ENCODE assay signal across 1 cellular context in the genomic region with DNA sequence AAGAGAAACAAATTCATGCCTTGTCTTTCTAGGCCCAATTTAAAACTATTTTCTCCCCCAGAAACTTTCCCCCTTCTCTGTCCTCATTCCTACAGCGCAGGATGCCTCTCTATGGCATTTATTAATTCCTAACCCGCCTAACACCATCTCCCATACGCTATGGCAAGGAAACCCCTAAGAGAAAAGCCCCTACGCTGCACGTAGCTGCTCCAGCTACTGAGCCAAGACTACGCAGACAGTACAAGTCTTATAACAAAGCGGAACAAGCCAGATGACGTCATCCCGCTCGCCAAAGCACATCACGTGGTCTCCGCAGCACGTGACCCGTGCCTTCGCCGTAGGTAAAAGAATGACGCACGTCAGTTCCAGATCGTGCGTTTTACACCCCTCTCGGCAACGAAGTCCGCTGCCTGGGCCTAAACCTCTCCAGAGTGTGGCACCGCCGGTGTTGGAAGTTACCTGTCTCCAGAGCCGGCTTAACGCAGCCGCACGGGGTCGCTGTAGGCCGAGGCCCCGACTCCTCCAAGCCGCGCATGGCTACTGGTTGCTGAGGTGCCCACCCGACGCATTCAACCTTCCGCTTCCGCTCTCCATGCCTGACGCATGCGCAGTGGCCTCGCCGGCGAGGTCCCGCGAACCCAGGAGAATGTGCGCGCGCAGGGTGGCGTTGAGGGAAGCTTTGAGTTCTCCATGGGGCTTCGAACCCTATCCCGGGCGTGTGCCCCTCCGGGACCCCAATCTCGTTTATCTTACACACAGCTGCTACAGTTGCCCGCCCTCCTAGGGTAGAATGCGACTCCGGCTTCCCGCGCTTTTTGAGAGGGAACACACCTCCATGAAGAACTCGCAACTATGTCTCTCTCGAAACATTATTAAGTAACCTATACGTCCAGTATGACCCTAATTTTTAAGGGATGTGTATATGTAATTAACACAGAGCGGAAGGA.
A peak's percentile ranks its signal among the peaks of the same experiment; 100 is the strongest.
TF ChIP-seq lines count a peak whose summit lies in the region.

Gene TRMO, minus strand, starts transcription at position 542 of the 947 bp plus-strand sequence. Its CDS starts 7 bp downstream, at position 535.

TF ChIP-seq in HepG2, 621 proteins besides CTCF, POLR2A, EP300 and RAD21 (continued from another document and continues in another):
- TF ChIP-seq, protein P1, sequence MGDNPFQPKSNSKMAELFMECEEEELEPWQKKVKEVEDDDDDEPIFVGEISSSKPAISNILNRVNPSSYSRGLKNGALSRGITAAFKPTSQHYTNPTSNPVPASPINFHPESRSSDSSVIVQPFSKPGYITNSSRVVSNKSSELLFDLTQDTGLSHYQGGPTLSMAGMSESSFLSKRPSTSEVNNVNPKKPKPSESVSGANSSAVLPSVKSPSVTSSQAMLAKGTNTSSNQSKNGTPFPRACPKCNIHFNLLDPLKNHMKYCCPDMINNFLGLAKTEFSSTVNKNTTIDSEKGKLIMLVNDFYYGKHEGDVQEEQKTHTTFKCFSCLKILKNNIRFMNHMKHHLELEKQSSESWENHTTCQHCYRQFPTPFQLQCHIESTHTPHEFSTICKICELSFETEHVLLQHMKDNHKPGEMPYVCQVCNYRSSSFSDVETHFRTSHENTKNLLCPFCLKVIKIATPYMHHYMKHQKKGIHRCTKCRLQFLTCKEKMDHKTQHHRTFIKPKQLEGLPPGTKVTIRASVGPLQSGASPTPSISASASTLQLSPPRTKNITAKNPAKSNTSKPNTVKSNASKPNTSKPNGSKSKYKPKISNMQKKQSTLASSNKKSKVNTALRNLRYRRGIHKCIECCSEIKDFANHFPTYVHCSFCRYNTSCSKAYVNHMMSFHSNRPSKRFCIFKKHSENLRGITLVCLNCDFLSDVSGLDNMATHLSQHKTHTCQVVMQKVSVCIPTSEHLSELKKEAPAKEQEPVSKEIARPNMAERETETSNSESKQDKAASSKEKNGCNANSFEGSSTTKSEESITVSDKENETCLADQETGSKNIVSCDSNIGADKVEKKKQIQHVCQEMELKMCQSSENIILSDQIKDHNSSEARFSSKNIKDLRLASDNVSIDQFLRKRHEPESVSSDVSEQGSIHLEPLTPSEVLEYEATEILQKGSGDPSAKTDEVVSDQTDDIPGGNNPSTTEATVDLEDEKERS (CRISPR knock-in tag; IDR thresholded peaks at IDR 0.05), result no peak
- TF ChIP-seq ETV5 (CRISPR knock-in tag; IDR thresholded peaks at IDR 0.05; ENCODE audit: borderline replicate concordance) (no peak; the same call in none of the 2 replicates), GZF1 (CRISPR knock-in tag; IDR thresholded peaks at IDR 0.05) (peak; percentile 41; the same call in 1 of the 2 replicates), HOXA3 (CRISPR knock-in tag; IDR thresholded peaks at IDR 0.05) (peak; percentile 99), RFXAP (CRISPR knock-in tag; IDR thresholded peaks at IDR 0.05; ENCODE audit: borderline replicate concordance) (peak; percentile 91), IKZF1 (IDR thresholded peaks at IDR 0.05) (no peak), MTA1 (CRISPR knock-in tag; IDR thresholded peaks at IDR 0.05; ENCODE audit: borderline replicate concordance) (peak; percentile 69; the same call in 1 of the 2 replicates), RARA (CRISPR knock-in tag; IDR thresholded peaks at IDR 0.05) (peak; percentile 59), MYPOP (CRISPR knock-in tag; IDR thresholded peaks at IDR 0.05) (peak; percentile 72), NCOA5 (CRISPR knock-in tag; IDR thresholded peaks at IDR 0.05) (no peak), AGO1 (IDR thresholded peaks at IDR 0.05; ENCODE audit: low read depth, low read length, poor library complexity, severe bottlenecking) (no peak), SRSF9 (IDR thresholded peaks at IDR 0.05; ENCODE audit: borderline replicate concordance, insufficient read depth, low read depth, low read length, poor library complexity, severe bottlenecking) (no peak), MBNL3 (CRISPR knock-in tag; conservative IDR thresholded peaks at IDR 0.05) (no peak), ADNP (CRISPR knock-in tag; IDR thresholded peaks at IDR 0.05) (no peak), ZNF101 (CRISPR knock-in tag; IDR thresholded peaks at IDR 0.05; ENCODE audit: borderline replicate concordance, low read depth) (no peak), ZNF12 (CRISPR knock-in tag; IDR thresholded peaks at IDR 0.05) (peak; percentile 83), GATAD2A (CRISPR knock-in tag; IDR thresholded peaks at IDR 0.05) (peak; percentile 69), ZNF205 (CRISPR knock-in tag; IDR thresholded peaks at IDR 0.05) (peak; percentile 69; the same call in 1 of the 2 replicates), ZFP41 (CRISPR knock-in tag; IDR thresholded peaks at IDR 0.05; ENCODE audit: borderline replicate concordance) (no peak), ZBTB2 (CRISPR knock-in tag; IDR thresholded peaks at IDR 0.05; ENCODE audit: low read depth) (no peak; the same call in none of the 2 replicates), ATAD3A (CRISPR knock-in tag; IDR thresholded peaks at IDR 0.05) (0 out of 2 replicates have a peak, but pooled peaks have one; percentile 47), MXI1 (IDR thresholded peaks at IDR 0.05; ENCODE audit: borderline replicate concordance, low read depth, low read length) (0 out of 3 replicates have a peak, but pooled peaks have one; percentile 51), ZNF383 (CRISPR knock-in tag; IDR thresholded peaks at IDR 0.05; ENCODE audit: borderline replicate concordance) (peak; percentile 83), TFDP2 (CRISPR knock-in tag; IDR thresholded peaks at IDR 0.05) (peak; percentile 75), FOXJ3 (CRISPR knock-in tag; IDR thresholded peaks at IDR 0.05; ENCODE audit: borderline replicate concordance) (peak; percentile 55; the same call in 1 of the 2 replicates), ZNF160 (CRISPR knock-in tag; IDR thresholded peaks at IDR 0.05) (peak; percentile 91), ZNF276 (CRISPR knock-in tag; IDR thresholded peaks at IDR 0.05; ENCODE audit: low read depth) (peak; percentile 83; the same call in 1 of the 2 replicates), FOXM1 (CRISPR knock-in tag; IDR thresholded peaks at IDR 0.05) (no peak; the same call in 1 of the 2 replicates), TARDBP (CRISPR knock-in tag; IDR thresholded peaks at IDR 0.05) (peak; percentile 96)
- TF ChIP-seq, protein P2, sequence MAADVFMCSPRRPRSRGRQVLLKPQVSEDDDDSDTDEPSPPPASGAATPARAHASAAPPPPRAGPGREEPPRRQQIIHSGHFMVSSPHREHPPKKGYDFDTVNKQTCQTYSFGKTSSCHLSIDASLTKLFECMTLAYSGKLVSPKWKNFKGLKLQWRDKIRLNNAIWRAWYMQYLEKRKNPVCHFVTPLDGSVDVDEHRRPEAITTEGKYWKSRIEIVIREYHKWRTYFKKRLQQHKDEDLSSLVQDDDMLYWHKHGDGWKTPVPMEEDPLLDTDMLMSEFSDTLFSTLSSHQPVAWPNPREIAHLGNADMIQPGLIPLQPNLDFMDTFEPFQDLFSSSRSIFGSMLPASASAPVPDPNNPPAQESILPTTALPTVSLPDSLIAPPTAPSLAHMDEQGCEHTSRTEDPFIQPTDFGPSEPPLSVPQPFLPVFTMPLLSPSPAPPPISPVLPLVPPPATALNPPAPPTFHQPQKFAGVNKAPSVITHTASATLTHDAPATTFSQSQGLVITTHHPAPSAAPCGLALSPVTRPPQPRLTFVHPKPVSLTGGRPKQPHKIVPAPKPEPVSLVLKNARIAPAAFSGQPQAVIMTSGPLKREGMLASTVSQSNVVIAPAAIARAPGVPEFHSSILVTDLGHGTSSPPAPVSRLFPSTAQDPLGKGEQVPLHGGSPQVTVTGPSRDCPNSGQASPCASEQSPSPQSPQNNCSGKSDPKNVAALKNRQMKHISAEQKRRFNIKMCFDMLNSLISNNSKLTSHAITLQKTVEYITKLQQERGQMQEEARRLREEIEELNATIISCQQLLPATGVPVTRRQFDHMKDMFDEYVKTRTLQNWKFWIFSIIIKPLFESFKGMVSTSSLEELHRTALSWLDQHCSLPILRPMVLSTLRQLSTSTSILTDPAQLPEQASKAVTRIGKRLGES (CRISPR knock-in tag; IDR thresholded peaks at IDR 0.05; ENCODE audit: borderline replicate concordance), result 0 out of 2 replicates have a peak, but pooled peaks have one; percentile 76
- TF ChIP-seq, protein P3, sequence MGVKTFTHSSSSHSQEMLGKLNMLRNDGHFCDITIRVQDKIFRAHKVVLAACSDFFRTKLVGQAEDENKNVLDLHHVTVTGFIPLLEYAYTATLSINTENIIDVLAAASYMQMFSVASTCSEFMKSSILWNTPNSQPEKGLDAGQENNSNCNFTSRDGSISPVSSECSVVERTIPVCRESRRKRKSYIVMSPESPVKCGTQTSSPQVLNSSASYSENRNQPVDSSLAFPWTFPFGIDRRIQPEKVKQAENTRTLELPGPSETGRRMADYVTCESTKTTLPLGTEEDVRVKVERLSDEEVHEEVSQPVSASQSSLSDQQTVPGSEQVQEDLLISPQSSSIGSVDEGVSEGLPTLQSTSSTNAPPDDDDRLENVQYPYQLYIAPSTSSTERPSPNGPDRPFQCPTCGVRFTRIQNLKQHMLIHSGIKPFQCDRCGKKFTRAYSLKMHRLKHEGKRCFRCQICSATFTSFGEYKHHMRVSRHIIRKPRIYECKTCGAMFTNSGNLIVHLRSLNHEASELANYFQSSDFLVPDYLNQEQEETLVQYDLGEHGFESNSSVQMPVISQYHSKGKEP (CRISPR knock-in tag; IDR thresholded peaks at IDR 0.05), result no peak
- TF ChIP-seq, protein P4, sequence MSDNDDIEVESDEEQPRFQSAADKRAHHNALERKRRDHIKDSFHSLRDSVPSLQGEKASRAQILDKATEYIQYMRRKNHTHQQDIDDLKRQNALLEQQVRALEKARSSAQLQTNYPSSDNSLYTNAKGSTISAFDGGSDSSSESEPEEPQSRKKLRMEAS (IDR thresholded peaks at IDR 0.05), result peak; percentile 98
- TF ChIP-seq, protein P5, sequence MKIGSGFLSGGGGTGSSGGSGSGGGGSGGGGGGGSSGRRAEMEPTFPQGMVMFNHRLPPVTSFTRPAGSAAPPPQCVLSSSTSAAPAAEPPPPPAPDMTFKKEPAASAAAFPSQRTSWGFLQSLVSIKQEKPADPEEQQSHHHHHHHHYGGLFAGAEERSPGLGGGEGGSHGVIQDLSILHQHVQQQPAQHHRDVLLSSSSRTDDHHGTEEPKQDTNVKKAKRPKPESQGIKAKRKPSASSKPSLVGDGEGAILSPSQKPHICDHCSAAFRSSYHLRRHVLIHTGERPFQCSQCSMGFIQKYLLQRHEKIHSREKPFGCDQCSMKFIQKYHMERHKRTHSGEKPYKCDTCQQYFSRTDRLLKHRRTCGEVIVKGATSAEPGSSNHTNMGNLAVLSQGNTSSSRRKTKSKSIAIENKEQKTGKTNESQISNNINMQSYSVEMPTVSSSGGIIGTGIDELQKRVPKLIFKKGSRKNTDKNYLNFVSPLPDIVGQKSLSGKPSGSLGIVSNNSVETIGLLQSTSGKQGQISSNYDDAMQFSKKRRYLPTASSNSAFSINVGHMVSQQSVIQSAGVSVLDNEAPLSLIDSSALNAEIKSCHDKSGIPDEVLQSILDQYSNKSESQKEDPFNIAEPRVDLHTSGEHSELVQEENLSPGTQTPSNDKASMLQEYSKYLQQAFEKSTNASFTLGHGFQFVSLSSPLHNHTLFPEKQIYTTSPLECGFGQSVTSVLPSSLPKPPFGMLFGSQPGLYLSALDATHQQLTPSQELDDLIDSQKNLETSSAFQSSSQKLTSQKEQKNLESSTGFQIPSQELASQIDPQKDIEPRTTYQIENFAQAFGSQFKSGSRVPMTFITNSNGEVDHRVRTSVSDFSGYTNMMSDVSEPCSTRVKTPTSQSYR (CRISPR knock-in tag; IDR thresholded peaks at IDR 0.05; ENCODE audit: borderline replicate concordance), result peak; percentile 21; the same call in 1 of the 2 replicates
- TF ChIP-seq, protein P6, sequence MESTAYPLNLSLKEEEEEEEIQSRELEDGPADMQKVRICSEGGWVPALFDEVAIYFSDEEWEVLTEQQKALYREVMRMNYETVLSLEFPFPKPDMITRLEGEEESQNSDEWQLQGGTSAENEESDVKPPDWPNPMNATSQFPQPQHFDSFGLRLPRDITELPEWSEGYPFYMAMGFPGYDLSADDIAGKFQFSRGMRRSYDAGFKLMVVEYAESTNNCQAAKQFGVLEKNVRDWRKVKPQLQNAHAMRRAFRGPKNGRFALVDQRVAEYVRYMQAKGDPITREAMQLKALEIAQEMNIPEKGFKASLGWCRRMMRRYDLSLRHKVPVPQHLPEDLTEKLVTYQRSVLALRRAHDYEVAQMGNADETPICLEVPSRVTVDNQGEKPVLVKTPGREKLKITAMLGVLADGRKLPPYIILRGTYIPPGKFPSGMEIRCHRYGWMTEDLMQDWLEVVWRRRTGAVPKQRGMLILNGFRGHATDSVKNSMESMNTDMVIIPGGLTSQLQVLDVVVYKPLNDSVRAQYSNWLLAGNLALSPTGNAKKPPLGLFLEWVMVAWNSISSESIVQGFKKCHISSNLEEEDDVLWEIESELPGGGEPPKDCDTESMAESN (CRISPR knock-in tag; conservative IDR thresholded peaks at IDR 0.05), result peak; percentile 70
